15 cellular contexts compared by ENCODE assay signal in the genomic region with DNA sequence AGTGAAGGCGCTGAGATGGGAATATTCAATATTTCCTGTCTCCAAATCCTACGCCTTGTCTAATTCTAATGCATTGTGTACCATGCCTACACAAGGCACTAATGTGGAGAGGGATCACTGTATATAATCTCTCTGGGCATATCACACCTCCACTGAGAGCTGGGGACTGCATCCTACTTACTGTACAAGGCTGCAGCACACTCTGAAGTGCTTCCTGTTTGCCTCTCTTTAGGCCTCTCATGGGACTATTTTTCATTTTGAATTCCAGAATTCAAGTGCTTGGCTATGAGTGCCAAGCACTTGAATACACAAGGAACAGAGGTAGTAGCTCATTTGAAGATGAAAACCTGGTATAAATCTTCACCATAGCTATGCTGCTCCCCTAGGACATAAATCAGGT.
"Had no signal": no experiment of that assay in that cellular context is flagged by ENCODE, and none has a peak within 500 bp of the region (broad histone marks: within the 10 kb centered on the region; RNA-seq: fewer than 3 reads in every experiment).

No MANE protein-coding gene starts in this region.

- H3K27ac Mint-ChIP-seq: naive thymus-derived CD4-positive, alpha-beta T cell; stimulated activated effector memory CD8-positive, alpha-beta T cell treated with anti-CD3 and anti-CD28 coated beads, Interleukin-12 subunit alpha, Interleukin-12 subunit beta, amount 100 ng/mL, for 72 hours had no signal

- H3K4me1 Mint-ChIP-seq: naive thymus-derived CD4-positive, alpha-beta T cell; stimulated activated effector memory CD8-positive, alpha-beta T cell treated with anti-CD3 and anti-CD28 coated beads, Interleukin-12 subunit alpha, Interleukin-12 subunit beta, amount 100 ng/mL, for 72 hours had no signal

- ATAC-seq: foreskin keratinocyte; left cardiac atrium; left ventricle myocardium superior; naive thymus-derived CD4-positive, alpha-beta T cell; psoas muscle; right lobe of liver; stimulated activated effector memory CD8-positive, alpha-beta T cell treated with anti-CD3 and anti-CD28 coated beads, Interleukin-12 subunit alpha, Interleukin-12 subunit beta, amount 100 ng/mL, for 72 hours; stimulated activated naive CD8-positive, alpha-beta T cell treated with anti-CD3 and anti-CD28 coated beads, Interleukin-15, Interleukin-2, amounts not matched to agents 100 U/mL and 50 U/mL, for 24 hours had no signal

- DNase-seq: colonic mucosa; dermis blood vessel endothelial cell; foreskin keratinocyte; kidney; left cardiac atrium; left ventricle myocardium superior; mesendoderm; naive thymus-derived CD4-positive, alpha-beta T cell; psoas muscle; retina; right lobe of liver; stimulated activated CD4-positive, alpha-beta T cell treated with anti-CD3 and anti-CD28 coated beads, Interleukin-4, amount 100 ng/mL, for 1 hour; stimulated activated CD8-positive, alpha-beta memory T cell treated with anti-CD3 and anti-CD28 coated beads, Interleukin-4, amount 100 ng/mL, for 48 hours; stimulated activated naive CD8-positive, alpha-beta T cell treated with anti-CD3 and anti-CD28 coated beads, Interleukin-15, Interleukin-2, amounts not matched to agents 100 U/mL and 50 U/mL, for 24 hours had no signal

- H3K4me3 Mint-ChIP-seq: naive thymus-derived CD4-positive, alpha-beta T cell; stimulated activated effector memory CD8-positive, alpha-beta T cell treated with anti-CD3 and anti-CD28 coated beads, Interleukin-12 subunit alpha, Interleukin-12 subunit beta, amount 100 ng/mL, for 72 hours had no signal

- H3K36me3 Mint-ChIP-seq: naive thymus-derived CD4-positive, alpha-beta T cell; stimulated activated effector memory CD8-positive, alpha-beta T cell treated with anti-CD3 and anti-CD28 coated beads, Interleukin-12 subunit alpha, Interleukin-12 subunit beta, amount 100 ng/mL, for 72 hours had no signal
